ENCODE assay signal across 28 cellular contexts in genomic region chr2:23954325-23955014, GRCh38. TPM values are rescaled to one million over a fixed set of nuclear protein-coding genes. Genes with fewer than 3 reads are reported as not detected.
A peak's percentile ranks its signal among the peaks of the same experiment; 100 is the strongest.
DNase-seq lines count a peak whose midpoint lies in the region; ATAC-seq and TF ChIP-seq lines count a peak whose summit lies in the region.
"Had no signal": no experiment of that assay in that cellular context is flagged by ENCODE, and none has a peak within 500 bp of the region (broad histone marks: within the 10 kb centered on the region; RNA-seq: fewer than 3 reads in every experiment).

No MANE protein-coding gene starts in this region.

- 0 out of 2 replicates have a peak, but pooled peaks cover 3% of the 10 kb centered on the region for H3K4me1 ChIP-seq in MM.1S (ENCODE audit: low read length)
- peaks cover 4% of the 10 kb centered on the region for H3K4me1 ChIP-seq in skeletal muscle satellite cell (ENCODE audit: control insufficient read depth, insufficient read depth, low read length)
- H3K4me1 ChIP-seq: ascending aorta, left lung, neural progenitor cell, prostate gland, spleen had no signal

- H3K9ac ChIP-seq in MM.1S (ENCODE audit: low read length) (no peak overlapping the region), skeletal muscle satellite cell (ENCODE audit: low read depth, low read length) (peak overlapping the region; percentile 25)
- H3K9ac ChIP-seq: neural progenitor cell had no signal

- H3K9me3 ChIP-seq in MM.1S (replicated peaks; ENCODE audit: insufficient read depth, low read length) (no peaks in the 10 kb centered on the region), skeletal muscle satellite cell (replicated peaks; ENCODE audit: low read length) (no peaks in the 10 kb centered on the region)
- H3K9me3 ChIP-seq: ascending aorta, esophagus muscularis mucosa, left lung, mucosa of descending colon, prostate gland, spleen had no signal

- H4K20me1 ChIP-seq in MM.1S (ENCODE audit: insufficient read depth, low read length) = no peaks in the 10 kb centered on the region

- peak overlapping the region; percentile 77 for H3K27ac Mint-ChIP-seq in activated T-cell treated with anti-CD3 and anti-CD28 coated beads, Interleukin-2, amount 50 U/mL, for 72 hours
- H3K27ac Mint-ChIP-seq: activated B cell treated with CpG ODN at 0.5 μM for 24 hours; activated T-cell treated with anti-CD3 and anti-CD28 coated beads, Interleukin-2, amount 50 U/mL, for 24 hours; neural progenitor cell had no signal

- no peaks in the 10 kb centered on the region for H3K9me2 ChIP-seq in MM.1S (replicated peaks; ENCODE audit: insufficient read depth, low read length)

- no peaks in the 10 kb centered on the region for H3K27me3 Mint-ChIP-seq in activated T-cell treated with anti-CD3 and anti-CD28 coated beads, Interleukin-2, amount 50 U/mL, for 72 hours (ENCODE audit: low read depth)
- no peaks in the 10 kb centered on the region for H3K27me3 Mint-ChIP-seq in activated T-cell treated with anti-CD3 and anti-CD28 coated beads, Interleukin-2, amount 50 U/mL, for 4 hours (ENCODE audit: low read depth)
- H3K27me3 Mint-ChIP-seq: activated B cell treated with CpG ODN at 0.5 μM for 24 hours; activated T-cell treated with anti-CD3 and anti-CD28 coated beads, Interleukin-2, amount 50 U/mL, for 24 hours; stimulated activated naive CD8-positive, alpha-beta T cell treated with anti-CD3 and anti-CD28 coated beads, Interleukin-15, amount 100 ng/mL, for 72 hours had no signal

- TF ChIP-seq CTCF in MM.1S (IDR thresholded peaks at IDR 0.05; ENCODE audit: low read length) = peak; percentile 41

- no peak for DNase-seq in activated T-cell treated with anti-CD3 and anti-CD28 coated beads, Interleukin-2, amount 50 U/mL, for 72 hours
- no peak for DNase-seq in activated T-cell treated with anti-CD3 and anti-CD28 coated beads, Interleukin-2, amount 50 U/mL, for 4 hours
- DNase-seq in MM.1S (peak; percentile 35), fibroblast of gingiva (ENCODE audit: low read depth) (peak; percentile 43), C1 segment of cervical spinal cord (lab: John Stamatoyannopoulos, UW) (no peak), HK-2 (ENCODE audit: unreplicated experiment) (no peak)
- DNase-seq: activated B cell treated with CpG ODN at 0.5 μM for 24 hours; activated naive CD4-positive, alpha-beta T cell treated with anti-CD3 and anti-CD28 coated beads, Interleukin-2, amount 50 U/mL, for 16 hours; activated T-cell treated with anti-CD3 and anti-CD28 coated beads, Interleukin-2, amount 50 U/mL, for 24 hours; effector memory CD4-positive, alpha-beta T cell; KG1; left lung; mucosa of descending colon; NCI-H2029; PC-9; spleen; stimulated activated CD4-positive, alpha-beta T cell treated with anti-CD3 and anti-CD28 coated beads, Interleukin-4, amount 100 ng/mL, for 24 hours; stimulated activated naive CD8-positive, alpha-beta T cell treated with anti-CD3 and anti-CD28 coated beads, Interleukin-15, amount 100 ng/mL, for 72 hours; trophoblast cell had no signal

- H3K27ac ChIP-seq in MM.1S (ENCODE audit: low read length) = peak overlapping the region; percentile 16; the same call in 1 of the 2 replicates
- H3K27ac ChIP-seq: 22Rv1, ascending aorta, C4-2B, esophagus muscularis mucosa, left lung, neural progenitor cell, PC-9, prostate gland, spleen had no signal

- H3K9me3 Mint-ChIP-seq in activated T-cell treated with anti-CD3 and anti-CD28 coated beads, Interleukin-2, amount 50 U/mL, for 72 hours = no peaks in the 10 kb centered on the region
- H3K9me3 Mint-ChIP-seq in activated T-cell treated with anti-CD3 and anti-CD28 coated beads, Interleukin-2, amount 50 U/mL, for 4 hours = no peaks in the 10 kb centered on the region
- H3K9me3 Mint-ChIP-seq: activated B cell treated with CpG ODN at 0.5 μM for 24 hours; activated T-cell treated with anti-CD3 and anti-CD28 coated beads, Interleukin-2, amount 50 U/mL, for 24 hours; GM23338; neural progenitor cell; stimulated activated naive CD8-positive, alpha-beta T cell treated with anti-CD3 and anti-CD28 coated beads, Interleukin-15, amount 100 ng/mL, for 72 hours had no signal

- H3K4me3 ChIP-seq in MM.1S (ENCODE audit: low read length) = peak overlapping the region; percentile 2; the same call in 1 of the 2 replicates
- H3K4me3 ChIP-seq in skeletal muscle satellite cell (ENCODE audit: low read length) = peak overlapping the region; percentile 56
- H3K4me3 ChIP-seq: esophagus muscularis mucosa, GM23338, left lung, mucosa of descending colon, neural progenitor cell, PC-9, prostate gland, spleen had no signal

- no peaks in the 10 kb centered on the region for H3K36me3 Mint-ChIP-seq in activated T-cell treated with anti-CD3 and anti-CD28 coated beads, Interleukin-2, amount 50 U/mL, for 72 hours (ENCODE audit: insufficient read depth in 2 of 2)
- no peaks in the 10 kb centered on the region for H3K36me3 Mint-ChIP-seq in activated T-cell treated with anti-CD3 and anti-CD28 coated beads, Interleukin-2, amount 50 U/mL, for 4 hours (ENCODE audit: insufficient read depth)

- no peak overlapping the region for H2AFZ ChIP-seq in MM.1S (ENCODE audit: low read length)
- H2AFZ ChIP-seq: GM23338, neural progenitor cell, PC-9 had no signal

- ATAC-seq in activated T-cell treated with anti-CD3 and anti-CD28 coated beads, Interleukin-2, amount 50 U/mL, for 72 hours (replicated peaks in 1 of 2) = no peak
- no peak for ATAC-seq in activated T-cell treated with anti-CD3 and anti-CD28 coated beads, Interleukin-2, amount 50 U/mL, for 4 hours
- ATAC-seq in GM19397 (IDR thresholded peaks at IDR 0.05; ENCODE audit: unreplicated experiment) = no peak
- ATAC-seq: GM23338; left lung; mucosa of descending colon; stimulated activated naive CD8-positive, alpha-beta T cell treated with anti-CD3 and anti-CD28 coated beads, Interleukin-15, amount 100 ng/mL, for 72 hours had no signal

- H3K4me2 ChIP-seq in MM.1S (ENCODE audit: low read depth, low read length) = peak overlapping the region; percentile 29; the same call in 1 of the 2 replicates
- peak overlapping the region; percentile 63 for H3K4me2 ChIP-seq in skeletal muscle satellite cell (ENCODE audit: low read length)
- H3K4me2 ChIP-seq: GM23338, neural progenitor cell, PC-9 had no signal

- H3K4me1 Mint-ChIP-seq in activated T-cell treated with anti-CD3 and anti-CD28 coated beads, Interleukin-2, amount 50 U/mL, for 72 hours (ENCODE audit: low read depth) = peaks cover 5% of the 10 kb centered on the region
- peaks cover 6% of the 10 kb centered on the region for H3K4me1 Mint-ChIP-seq in activated T-cell treated with anti-CD3 and anti-CD28 coated beads, Interleukin-2, amount 50 U/mL, for 4 hours (ENCODE audit: low read depth)
- H3K4me1 Mint-ChIP-seq: activated B cell treated with CpG ODN at 0.5 μM for 24 hours; GM23338; neural progenitor cell; stimulated activated naive CD8-positive, alpha-beta T cell treated with anti-CD3 and anti-CD28 coated beads, Interleukin-15, amount 100 ng/mL, for 72 hours had no signal

- peaks cover 67% of the 10 kb centered on the region for H3K79me2 ChIP-seq in MM.1S (ENCODE audit: low read length)

- no peaks in the 10 kb centered on the region for H3K36me3 ChIP-seq in MM.1S (replicated peaks; ENCODE audit: insufficient read depth, low read length)
- H3K36me3 ChIP-seq in skeletal muscle satellite cell (ENCODE audit: insufficient read depth, low read length) = peaks cover 5% of the 10 kb centered on the region
- H3K36me3 ChIP-seq: left lung, neural progenitor cell, prostate gland had no signal

- no peaks in the 10 kb centered on the region for H3K27me3 ChIP-seq in MM.1S (replicated peaks; ENCODE audit: insufficient read depth, low read length)
- no peaks in the 10 kb centered on the region for H3K27me3 ChIP-seq in skeletal muscle satellite cell (ENCODE audit: control insufficient read depth, insufficient read depth, low read length)
- H3K27me3 ChIP-seq: ascending aorta, esophagus muscularis mucosa, left lung, neural progenitor cell, spleen had no signal

- H3K4me3 Mint-ChIP-seq in activated T-cell treated with anti-CD3 and anti-CD28 coated beads, Interleukin-2, amount 50 U/mL, for 72 hours = no peak overlapping the region
- no peak overlapping the region for H3K4me3 Mint-ChIP-seq in activated T-cell treated with anti-CD3 and anti-CD28 coated beads, Interleukin-2, amount 50 U/mL, for 4 hours
- H3K4me3 Mint-ChIP-seq: activated B cell treated with CpG ODN at 0.5 μM for 24 hours; activated T-cell treated with anti-CD3 and anti-CD28 coated beads, Interleukin-2, amount 50 U/mL, for 24 hours; GM23338; neural progenitor cell; stimulated activated naive CD8-positive, alpha-beta T cell treated with anti-CD3 and anti-CD28 coated beads, Interleukin-15, amount 100 ng/mL, for 72 hours had no signal

- H3F3A ChIP-seq in MM.1S (ENCODE audit: insufficient read depth, low read length) = no peaks in the 10 kb centered on the region

RNA-seq across cellular contexts. Expression of gene UBXN2A, which starts 14.2 kb away (rescaled TPM):
- total RNA-seq in activated T-cell treated with anti-CD3 and anti-CD28 coated beads, Interleukin-2, amount 50 U/mL, for 72 hours = 10 to 100 TPM; 14.3 to 16.4 TPM
- 10 to 100 TPM in 1 of 3 donors, 1 to 10 TPM in 2; 9.8 to 11.0 (median 9.9) TPM for total RNA-seq in activated T-cell treated with anti-CD3 and anti-CD28 coated beads, Interleukin-2, amount 50 U/mL, for 4 hours
- 6.6 and 9.1 TPM in 2 replicates for total RNA-seq in skeletal muscle satellite cell (2012; rRNA removed)

RNA-seq across cellular contexts. Expression of gene ATAD2B, which starts 27.5 kb away (rescaled TPM):
- total RNA-seq in activated T-cell treated with anti-CD3 and anti-CD28 coated beads, Interleukin-2, amount 50 U/mL, for 72 hours = 10 to 100 TPM; 26.1 to 26.6 TPM
- total RNA-seq in activated T-cell treated with anti-CD3 and anti-CD28 coated beads, Interleukin-2, amount 50 U/mL, for 4 hours = 10 to 100 TPM; 12.5 to 15.4 (median 13.2) TPM
- total RNA-seq in skeletal muscle satellite cell (2012; rRNA removed) = 8.3 and 10.6 TPM in 2 replicates

RNA-seq across cellular contexts. Expression of gene MFSD2B, which starts 55.4 kb away (rescaled TPM):
- under 1 TPM; 0.24 to 0.35 TPM for total RNA-seq in activated T-cell treated with anti-CD3 and anti-CD28 coated beads, Interleukin-2, amount 50 U/mL, for 72 hours
- under 1 TPM in 1 of 3 donors, not detected in 2; 0.13 TPM for total RNA-seq in activated T-cell treated with anti-CD3 and anti-CD28 coated beads, Interleukin-2, amount 50 U/mL, for 4 hours
- total RNA-seq in skeletal muscle satellite cell (2012; rRNA removed) = 1.5 TPM in 1 of 2 replicates, not detected in the other
- total RNA-seq: activated B cell treated with CpG ODN at 0.5 μM for 24 hours, ascending aorta, prostate gland had no signal

Comparison
In these comparisons a context has a peak if more than half of its experiments do, and no peak if none do; other contexts are left out.
1. DNase-seq: peak in MM.1S (single experiment) and fibroblast of gingiva (single experiment); none in activated T-cell treated with anti-CD3 and anti-CD28 coated beads, Interleukin-2, amount 50 U/mL, for 72 hours (0 of 2), activated T-cell treated with anti-CD3 and anti-CD28 coated beads, Interleukin-2, amount 50 U/mL, for 4 hours (single experiment), C1 segment of cervical spinal cord (0 of 14) and HK-2 (single experiment).